In the genomic region with DNA sequence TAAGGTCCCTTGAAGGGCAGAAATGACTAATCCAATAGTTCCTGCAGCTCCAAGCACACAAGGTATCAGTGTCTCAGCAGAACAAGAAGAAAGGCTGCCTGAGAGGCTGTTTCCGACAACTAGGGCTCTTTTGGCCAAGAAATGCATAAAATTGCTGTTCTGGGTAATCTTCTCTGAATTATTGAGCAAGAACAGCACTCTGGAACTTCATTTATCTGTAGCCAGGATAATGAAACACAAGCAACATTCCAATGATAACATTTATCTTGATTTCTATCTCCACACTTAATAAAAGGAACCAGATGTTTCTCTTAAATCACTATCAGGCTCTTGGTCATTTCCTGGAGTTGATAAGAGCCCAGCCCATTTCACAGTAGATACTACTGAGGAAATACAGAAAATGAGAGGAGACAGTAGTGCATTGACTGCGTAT, we compare ENCODE assay signal across 21 cellular contexts. TPM values are rescaled to one million over a fixed set of nuclear protein-coding genes. Genes with fewer than 3 reads are reported as not detected.
DNase-seq lines count a peak whose midpoint lies in the region; ATAC-seq, FAIRE-seq and TF ChIP-seq lines count a peak whose summit lies in the region.
"Had no signal": no experiment of that assay in that cellular context is flagged by ENCODE, and none has a peak within 500 bp of the region (broad histone marks: within the 10 kb centered on the region; RNA-seq: fewer than 3 reads in every experiment).

No MANE protein-coding gene starts in this region.

- H2AFZ ChIP-seq in GM23248: no peak overlapping the region
- H2AFZ ChIP-seq: parathyroid adenoma had no signal

- H3K9ac ChIP-seq in GM23248: no peak overlapping the region
- H3K9ac ChIP-seq: parathyroid adenoma had no signal

- H4K20me1 ChIP-seq in GM23248 (ENCODE audit: insufficient read depth): no peaks in the 10 kb centered on the region

- ATAC-seq in left lobe of liver (peak; percentile 29), HG02610 (IDR thresholded peaks at IDR 0.05; ENCODE audit: unreplicated experiment) (no peak), HG02970 (IDR thresholded peaks at IDR 0.05; ENCODE audit: low FRiP score, unreplicated experiment) (no peak)
- ATAC-seq: Right ventricle myocardium inferior had no signal

- FAIRE-seq in bronchial epithelial cell (lab: Jason Lieb, UNC): no peak
- FAIRE-seq: endometrium had no signal

- H3K4me3 ChIP-seq in AG04449 (ENCODE audit: low read depth, low read length) (no peak overlapping the region), GM23248 (no peak overlapping the region), bronchial epithelial cell (ENCODE audit: low read depth, low read length) (no peak overlapping the region)
- H3K4me3 ChIP-seq: vagina had no signal

- in situ Hi-C loops in GM23248 (cut with MboI): no loop called here

- peaks cover 4% of the 10 kb centered on the region for H3F3A ChIP-seq in GM23248 (ENCODE audit: insufficient read depth)

- H3K4me2 ChIP-seq in GM23248 (ENCODE audit: unreplicated experiment): no peak overlapping the region

- H3K79me2 ChIP-seq in GM23248 (ENCODE audit: insufficient read depth): no peaks in the 10 kb centered on the region
- H3K79me2 ChIP-seq: parathyroid adenoma had no signal

- no peaks in the 10 kb centered on the region for H3K9me3 ChIP-seq in GM23248 (ENCODE audit: low read depth)
- H3K9me3 ChIP-seq: vagina had no signal

- H3K27me3 ChIP-seq in GM23248 (replicated peaks; ENCODE audit: insufficient read depth): no peaks in the 10 kb centered on the region
- no peaks in the 10 kb centered on the region for H3K27me3 ChIP-seq in bronchial epithelial cell (ENCODE audit: control insufficient read depth, insufficient read depth, low read length)
- H3K27me3 ChIP-seq: vagina had no signal

- DNase-seq in AG04449 (ENCODE audit: low read depth, low spot score): peak; percentile 33
- peak; percentile 53 for DNase-seq in GM23248
- peak; percentile 16 for DNase-seq in bronchial epithelial cell (ENCODE audit: low read depth)
- no peak for DNase-seq in left lobe of liver (ENCODE audit: low spot score)
- DNase-seq in NCI-H1436 treated with DMSO at 0.1 percent for 48 hours (lab: John Stamatoyannopoulos, UW): no peak
- no peak for DNase-seq in effector CD8-positive, alpha-beta T cell (lab: John Stamatoyannopoulos, UW)
- DNase-seq: activated CD8-positive, alpha-beta memory T cell treated with anti-CD3 and anti-CD28 coated beads, Interleukin-2, amount 50 U/mL, for 4 hours; activated naive CD4-positive, alpha-beta T cell treated with anti-CD3 and anti-CD28 coated beads for 36 hours; AML-193; Calu3; caudate nucleus; hippocampal formation; NCI-H1436; stimulated activated CD4-positive, alpha-beta T cell treated with anti-CD3 and anti-CD28 coated beads, Interleukin-12 subunit alpha, Interleukin-12 subunit beta, amount 100 ng/mL, for 4 hours; stimulated activated naive CD4-positive, alpha-beta T cell had no signal

- peaks cover 22% of the 10 kb centered on the region for H3K4me1 ChIP-seq in GM23248 (ENCODE audit: insufficient read depth)
- H3K4me1 ChIP-seq: parathyroid adenoma, vagina had no signal

- no peaks in the 10 kb centered on the region for H3K36me3 ChIP-seq in GM23248 (ENCODE audit: low read depth)
- no peaks in the 10 kb centered on the region for H3K36me3 ChIP-seq in bronchial epithelial cell (ENCODE audit: control insufficient read depth, insufficient read depth, low read length)
- H3K36me3 ChIP-seq: vagina had no signal

- H3K9me2 ChIP-seq in GM23248 (ENCODE audit: insufficient read depth): no peaks in the 10 kb centered on the region

- POLR2A ChIA-PET in AG04449 (lab: Yijun Ruan, JAX): interaction anchor here (1.2 kb wide), 1 partner anchor 186 kb away, joined by 3 read pairs; no protein-coding TSS in a partner anchor

- H3K27ac ChIP-seq in GM23248: no peak overlapping the region
- H3K27ac ChIP-seq: parathyroid adenoma, vagina had no signal

- no peak for TF ChIP-seq CTCF in AG04449 (IDR thresholded peaks at IDR 0.05; ENCODE audit: insufficient read depth, low read length, missing control alignments)
- no peak for TF ChIP-seq CTCF in bronchial epithelial cell (IDR thresholded peaks at IDR 0.05; ENCODE audit: insufficient read depth, low read length, severe bottlenecking)

- CTCF ChIA-PET in AG04449 (lab: Yijun Ruan, JAX): no interaction called here

- WGBS in GM23248 (ENCODE audit: low coverage in 1 of 2, low lambda C conversion rate in 2 of 2, missing lambda C conversion rate in 2 of 2), 2 experiments: 51 to 53% methylated on average over 2 of the region's 2 CpGs

RNA-seq across cellular contexts. Expression of gene AUH, which starts 17.0 kb away (rescaled TPM):
- total RNA-seq in GM23248 (2014; rRNA removed; shearing (Covaris generic)): 8.7 and 18.3 TPM in 2 replicates
- 8.9 and 9.9 TPM in 2 replicates for polyA plus RNA-seq in GM23248 (2016; fragmentation: Nextera tagmentation; extraction: Ambion mirVana)
- 16.3 and 16.8 TPM in 2 replicates for total RNA-seq in bronchial epithelial cell
- total RNA-seq in left lobe of liver: 14.6 TPM

RNA-seq across cellular contexts. Expression of gene NFIL3, which starts 44.9 kb away (rescaled TPM):
- 10.6 and 11.3 TPM in 2 replicates for total RNA-seq in GM23248 (2014; rRNA removed; shearing (Covaris generic))
- 5.1 and 5.4 TPM in 2 replicates for polyA plus RNA-seq in GM23248 (2016; fragmentation: Nextera tagmentation; extraction: Ambion mirVana)
- total RNA-seq in bronchial epithelial cell: 31.3 and 35.3 TPM in 2 replicates
- total RNA-seq in left lobe of liver: 12.0 TPM

Comparison
In these comparisons a context has a peak if more than half of its experiments do, and no peak if none do; other contexts are left out.
1. DNase-seq: peak in AG04449 (single experiment), GM23248 (single experiment) and bronchial epithelial cell (single experiment); none in left lobe of liver (single experiment), NCI-H1436 treated with DMSO at 0.1 percent for 48 hours (single experiment) and effector CD8-positive, alpha-beta T cell (single experiment).